7 cellular contexts compared by ENCODE assay signal in the genomic region with DNA sequence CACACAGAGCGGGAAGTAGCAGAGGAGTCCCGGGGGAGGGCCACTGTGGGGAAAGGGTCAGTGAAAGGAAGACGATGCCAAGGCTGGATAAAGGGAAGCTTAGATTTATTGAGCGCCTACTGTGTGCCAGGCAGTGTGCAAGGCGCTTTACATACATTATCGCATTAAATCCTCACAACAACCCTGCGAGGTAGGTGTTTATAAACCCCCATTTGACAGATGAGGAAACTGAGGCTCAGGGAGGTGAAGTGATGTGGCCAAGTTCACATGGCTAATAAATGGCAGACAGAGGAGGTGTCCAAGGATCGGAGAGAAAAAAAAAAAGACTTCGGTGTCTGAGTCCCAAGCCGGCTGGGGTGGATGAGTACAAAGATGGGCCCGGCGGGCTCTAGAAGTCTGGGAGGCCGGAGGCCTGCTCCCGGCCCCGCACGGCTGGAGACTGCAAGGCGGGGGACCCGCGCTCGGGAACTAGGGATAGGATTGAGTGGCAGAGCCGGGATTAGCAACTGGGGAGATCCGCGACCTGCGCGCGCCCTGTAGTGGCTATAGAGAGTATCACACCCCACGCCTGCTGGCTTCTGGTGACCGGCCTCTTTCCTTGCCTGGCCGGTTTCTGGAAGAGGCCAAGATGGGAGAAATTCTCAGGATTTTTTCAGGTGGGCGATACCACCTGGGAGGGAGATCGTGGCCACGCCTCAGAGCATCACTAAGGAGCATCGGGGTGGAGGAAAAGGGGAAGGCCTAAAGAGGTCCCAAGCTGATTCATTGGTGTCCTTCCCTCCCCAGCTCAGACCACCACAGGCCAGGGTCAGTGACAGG. TPM values are rescaled to one million over a fixed set of nuclear protein-coding genes. Genes with fewer than 3 reads are reported as not detected.
DNase-seq lines count a peak whose midpoint lies in the region; TF ChIP-seq lines count a peak whose summit lies in the region.

No MANE protein-coding gene starts in this region.

- H4K20me1 ChIP-seq in OCI-LY1 (ENCODE audit: insufficient read depth, low read length) = no peaks in the 10 kb centered on the region

- no peak overlapping the region for H3K4me2 ChIP-seq in OCI-LY1 (ENCODE audit: low read length)

- TF ChIP-seq CTCF in OCI-LY1 (IDR thresholded peaks at IDR 0.05; ENCODE audit: low read length) (peak; percentile 66), cardiac muscle cell (IDR thresholded peaks at IDR 0.05; ENCODE audit: low read depth, low read length) (peak; percentile 79)

- intact Hi-C loops in posterior vena cava (cut with DNase I) = no loop called here
- intact Hi-C loops in activated T-helper 2 cell treated with anti-CD3 and anti-CD28 coated beads, Interferon-gamma antibody, Interleukin-2, Interleukin-4, amounts not matched to agents 10 μg/mL and 5 μg/mL and 100 μg/mL, durations not matched to agents 14 hours and 24 hours and 36 hours (cut with micrococcal nuclease) = loop anchor here (1.0 to 5.0 kb wide), 5 partner anchors 14 to 142 kb away; partner anchors contain the start of genes DDX23 and DHH

- no peaks in the 10 kb centered on the region for H3K9me3 ChIP-seq in ES-I3 (ENCODE audit: control insufficient read depth, insufficient read depth, low read length)
- no peaks in the 10 kb centered on the region for H3K9me3 ChIP-seq in OCI-LY1 (ENCODE audit: low read length)
- H3K9me3 ChIP-seq in adipocyte (ENCODE audit: control insufficient read depth, low read length) = no peaks in the 10 kb centered on the region
- H3K9me3 ChIP-seq in cardiac muscle cell (ENCODE audit: low read depth) = no peaks in the 10 kb centered on the region

- H3K27me3 ChIP-seq in OCI-LY1 (ENCODE audit: insufficient read depth, low read length) = no peaks in the 10 kb centered on the region
- H3K27me3 ChIP-seq in adipocyte (replicated peaks; ENCODE audit: control insufficient read depth, insufficient read depth, low read length) = peaks cover 29% of the 10 kb centered on the region
- peaks cover 55% of the 10 kb centered on the region for H3K27me3 ChIP-seq in cardiac muscle cell

- no peaks in the 10 kb centered on the region for H3K79me2 ChIP-seq in OCI-LY1 (ENCODE audit: insufficient read depth, low read length)

- H3K9ac ChIP-seq in ES-I3 (ENCODE audit: low read depth, low read length) (peak overlapping the region; percentile 9; the same call in 1 of the 2 replicates), OCI-LY1 (ENCODE audit: low read length) (no peak overlapping the region), adipocyte (ENCODE audit: low read length) (peak overlapping the region; percentile 38)

- peak overlapping the region in 3 of 4 donors; percentile 25 to 84 (median 78) for H3K4me3 Mint-ChIP-seq in IgD-negative memory B cell
- H3K4me3 Mint-ChIP-seq in activated T-helper 2 cell treated with anti-CD3 and anti-CD28 coated beads, Interferon-gamma antibody, Interleukin-2, Interleukin-4, amounts not matched to agents 10 μg/mL and 5 μg/mL and 100 μg/mL, durations not matched to agents 14 hours and 24 hours and 36 hours (ENCODE audit: low read depth) = no peak overlapping the region

- H3K27ac Mint-ChIP-seq in IgD-negative memory B cell = peak overlapping the region; percentile 78 to 92 (median 83)
- no peak overlapping the region for H3K27ac Mint-ChIP-seq in activated T-helper 2 cell treated with anti-CD3 and anti-CD28 coated beads, Interferon-gamma antibody, Interleukin-2, Interleukin-4, amounts not matched to agents 10 μg/mL and 5 μg/mL and 100 μg/mL, durations not matched to agents 14 hours and 24 hours and 36 hours

- H3K9me3 Mint-ChIP-seq in IgD-negative memory B cell = no peaks in the 10 kb centered on the region
- H3K9me3 Mint-ChIP-seq in activated T-helper 2 cell treated with anti-CD3 and anti-CD28 coated beads, Interferon-gamma antibody, Interleukin-2, Interleukin-4, amounts not matched to agents 10 μg/mL and 5 μg/mL and 100 μg/mL, durations not matched to agents 14 hours and 24 hours and 36 hours = no peaks in the 10 kb centered on the region

- H3K27me3 Mint-ChIP-seq in IgD-negative memory B cell = peaks cover 31% of the 10 kb centered on the region
- H3K27me3 Mint-ChIP-seq in activated T-helper 2 cell treated with anti-CD3 and anti-CD28 coated beads, Interferon-gamma antibody, Interleukin-2, Interleukin-4, amounts not matched to agents 10 μg/mL and 5 μg/mL and 100 μg/mL, durations not matched to agents 14 hours and 24 hours and 36 hours (ENCODE audit: low read depth) = peaks cover 55% of the 10 kb centered on the region

- H3K36me3 Mint-ChIP-seq in IgD-negative memory B cell = peaks cover under 1% of the 10 kb centered on the region
- H3K36me3 Mint-ChIP-seq in activated T-helper 2 cell treated with anti-CD3 and anti-CD28 coated beads, Interferon-gamma antibody, Interleukin-2, Interleukin-4, amounts not matched to agents 10 μg/mL and 5 μg/mL and 100 μg/mL, durations not matched to agents 14 hours and 24 hours and 36 hours (ENCODE audit: low read depth) = peaks cover 8% of the 10 kb centered on the region

- no peak overlapping the region for H2AFZ ChIP-seq in OCI-LY1 (ENCODE audit: low read length)

- H3K4me1 ChIP-seq in ES-I3 (ENCODE audit: insufficient read depth, low read length) (peaks cover 19% of the 10 kb centered on the region), OCI-LY1 (ENCODE audit: insufficient read depth, low read length, severe bottlenecking) (peaks cover 34% of the 10 kb centered on the region), adipocyte (ENCODE audit: control insufficient read depth, insufficient read depth, low read length) (peaks cover 15% of the 10 kb centered on the region), cardiac muscle cell (ENCODE audit: low read depth) (peaks cover 13% of the 10 kb centered on the region)

- H3K4me1 Mint-ChIP-seq in IgD-negative memory B cell = peaks cover 11 to 18% (median 13%) of the 10 kb centered on the region in 3 donors
- H3K4me1 Mint-ChIP-seq in activated T-helper 2 cell treated with anti-CD3 and anti-CD28 coated beads, Interferon-gamma antibody, Interleukin-2, Interleukin-4, amounts not matched to agents 10 μg/mL and 5 μg/mL and 100 μg/mL, durations not matched to agents 14 hours and 24 hours and 36 hours (ENCODE audit: low read depth) = peaks cover 26% of the 10 kb centered on the region

- H3K27ac ChIP-seq in OCI-LY1 (ENCODE audit: low read depth, low read length, poor library complexity, severe bottlenecking) = no peak overlapping the region
- no peak overlapping the region for H3K27ac ChIP-seq in cardiac muscle cell

- DNase-seq in adipocyte (ENCODE audit: low read depth) (peak; percentile 94), cardiac muscle cell (ENCODE audit: low read depth in 1 of 2, low spot score in 1 of 2) (peak; percentile 87 to 93), posterior vena cava (ENCODE audit: low spot score) (peak; percentile 93)
- DNase-seq in activated T-helper 2 cell treated with anti-CD3 and anti-CD28 coated beads, Interferon-gamma antibody, Interleukin-2, Interleukin-4, amounts not matched to agents 10 μg/mL and 5 μg/mL and 100 μg/mL, durations not matched to agents 14 hours and 24 hours and 36 hours (ENCODE audit: low spot score) = no peak

- H3K4me3 ChIP-seq in OCI-LY1 (ENCODE audit: low read depth, low read length, poor library complexity, severe bottlenecking) (no peak overlapping the region), adipocyte (ENCODE audit: low read length) (peak overlapping the region; percentile 66), cardiac muscle cell (no peak overlapping the region)

- H3K9me2 ChIP-seq in OCI-LY1 (ENCODE audit: low read depth, low read length) = no peaks in the 10 kb centered on the region

- H3K36me3 ChIP-seq in ES-I3 (ENCODE audit: insufficient read depth, low read length) (no peaks in the 10 kb centered on the region), OCI-LY1 (ENCODE audit: insufficient read depth, low read length) (no peaks in the 10 kb centered on the region), adipocyte (ENCODE audit: control insufficient read depth, insufficient read depth, low read length, severe bottlenecking) (no peaks in the 10 kb centered on the region), cardiac muscle cell (no peaks in the 10 kb centered on the region)

- H3F3A ChIP-seq in OCI-LY1 (ENCODE audit: insufficient read depth, low read length) = no peaks in the 10 kb centered on the region

RNA-seq across cellular contexts. Expression of gene DDN, which starts 3.9 kb away (rescaled TPM):
- polyA plus RNA-seq in IgD-negative memory B cell (not detected), cardiac muscle cell (2.1 and 3.0 TPM in 2 replicates)
- total RNA-seq in cardiac muscle cell (4.4 and 5.4 TPM in 2 replicates), posterior vena cava (not detected)
- total RNA-seq in activated T-helper 2 cell treated with anti-CD3 and anti-CD28 coated beads, Interferon-gamma antibody, Interleukin-2, Interleukin-4, amounts not matched to agents 10 μg/mL and 5 μg/mL and 100 μg/mL, durations not matched to agents 14 hours and 24 hours and 36 hours = 0.60 and 0.91 TPM in 2 replicates

RNA-seq across cellular contexts. Expression of gene WNT1, which starts 17.1 kb away (rescaled TPM):
- polyA plus RNA-seq in IgD-negative memory B cell (0.19 TPM), cardiac muscle cell (not detected in 2 replicates)
- total RNA-seq in cardiac muscle cell (not detected in 2 replicates), posterior vena cava (not detected)
- 0.60 and 0.66 TPM in 2 replicates for total RNA-seq in activated T-helper 2 cell treated with anti-CD3 and anti-CD28 coated beads, Interferon-gamma antibody, Interleukin-2, Interleukin-4, amounts not matched to agents 10 μg/mL and 5 μg/mL and 100 μg/mL, durations not matched to agents 14 hours and 24 hours and 36 hours

RNA-seq across cellular contexts. Expression of gene PRKAG1, which starts 23.3 kb away (rescaled TPM):
- polyA plus RNA-seq in IgD-negative memory B cell (45.6 TPM), cardiac muscle cell (48.1 and 54.5 TPM in 2 replicates)
- total RNA-seq in cardiac muscle cell (40.8 and 41.0 TPM in 2 replicates), posterior vena cava (10 to 100 TPM; 52.2 to 57.3 TPM)
- total RNA-seq in activated T-helper 2 cell treated with anti-CD3 and anti-CD28 coated beads, Interferon-gamma antibody, Interleukin-2, Interleukin-4, amounts not matched to agents 10 μg/mL and 5 μg/mL and 100 μg/mL, durations not matched to agents 14 hours and 24 hours and 36 hours = 65.1 and 65.7 TPM in 2 replicates

RNA-seq across cellular contexts. Expression of gene WNT10B, which starts 23.7 kb away (rescaled TPM):
- polyA plus RNA-seq in IgD-negative memory B cell = not detected
- total RNA-seq in cardiac muscle cell = 0.36 and 0.53 TPM in 2 replicates
- polyA plus RNA-seq in cardiac muscle cell = 0.45 TPM in 1 of 2 replicates, not detected in the other
- 1 to 10 TPM in 1 of 2 donors, under 1 TPM in 1; 0.33 to 4.0 TPM for total RNA-seq in posterior vena cava
- total RNA-seq in activated T-helper 2 cell treated with anti-CD3 and anti-CD28 coated beads, Interferon-gamma antibody, Interleukin-2, Interleukin-4, amounts not matched to agents 10 μg/mL and 5 μg/mL and 100 μg/mL, durations not matched to agents 14 hours and 24 hours and 36 hours = 0.80 and 1.0 TPM in 2 replicates

RNA-seq across cellular contexts. Expression of gene ARF3, which starts 38.0 kb away (rescaled TPM):
- polyA plus RNA-seq in IgD-negative memory B cell (20.2 TPM), cardiac muscle cell (102 and 120 TPM in 2 replicates)
- total RNA-seq in cardiac muscle cell (106 and 115 TPM in 2 replicates), posterior vena cava (100 to 1,000 TPM; 127 to 130 TPM)
- total RNA-seq in activated T-helper 2 cell treated with anti-CD3 and anti-CD28 coated beads, Interferon-gamma antibody, Interleukin-2, Interleukin-4, amounts not matched to agents 10 μg/mL and 5 μg/mL and 100 μg/mL, durations not matched to agents 14 hours and 24 hours and 36 hours = 133 and 135 TPM in 2 replicates
